Comparison of ENCODE assay signal across 1 cellular context in the genomic region with DNA sequence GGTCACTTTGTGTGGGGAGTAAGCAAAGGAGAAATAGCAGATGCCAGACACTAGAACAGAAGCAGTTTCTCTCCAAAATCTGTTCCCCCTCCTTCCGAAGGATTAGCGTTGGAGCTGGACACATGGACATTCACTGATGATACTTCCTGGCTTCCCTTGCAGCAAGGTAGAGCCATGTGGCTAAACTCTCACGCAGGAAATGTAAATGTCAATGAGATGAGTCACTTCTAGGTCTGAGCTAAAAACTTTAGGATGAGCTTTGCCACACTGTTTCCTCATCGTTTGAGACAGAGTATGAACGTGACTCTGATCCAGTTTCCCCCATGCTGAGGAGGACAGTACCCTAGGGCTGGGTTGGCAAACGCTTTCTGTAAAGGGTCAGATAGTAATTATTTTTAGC.
TF ChIP-seq lines count a peak whose summit lies in the region.

No MANE protein-coding gene starts in this region.

TF ChIP-seq in GM23338, 12 proteins besides CTCF, POLR2A, EP300 and RAD21 (continued from another document):
- TF ChIP-seq, protein P1, sequence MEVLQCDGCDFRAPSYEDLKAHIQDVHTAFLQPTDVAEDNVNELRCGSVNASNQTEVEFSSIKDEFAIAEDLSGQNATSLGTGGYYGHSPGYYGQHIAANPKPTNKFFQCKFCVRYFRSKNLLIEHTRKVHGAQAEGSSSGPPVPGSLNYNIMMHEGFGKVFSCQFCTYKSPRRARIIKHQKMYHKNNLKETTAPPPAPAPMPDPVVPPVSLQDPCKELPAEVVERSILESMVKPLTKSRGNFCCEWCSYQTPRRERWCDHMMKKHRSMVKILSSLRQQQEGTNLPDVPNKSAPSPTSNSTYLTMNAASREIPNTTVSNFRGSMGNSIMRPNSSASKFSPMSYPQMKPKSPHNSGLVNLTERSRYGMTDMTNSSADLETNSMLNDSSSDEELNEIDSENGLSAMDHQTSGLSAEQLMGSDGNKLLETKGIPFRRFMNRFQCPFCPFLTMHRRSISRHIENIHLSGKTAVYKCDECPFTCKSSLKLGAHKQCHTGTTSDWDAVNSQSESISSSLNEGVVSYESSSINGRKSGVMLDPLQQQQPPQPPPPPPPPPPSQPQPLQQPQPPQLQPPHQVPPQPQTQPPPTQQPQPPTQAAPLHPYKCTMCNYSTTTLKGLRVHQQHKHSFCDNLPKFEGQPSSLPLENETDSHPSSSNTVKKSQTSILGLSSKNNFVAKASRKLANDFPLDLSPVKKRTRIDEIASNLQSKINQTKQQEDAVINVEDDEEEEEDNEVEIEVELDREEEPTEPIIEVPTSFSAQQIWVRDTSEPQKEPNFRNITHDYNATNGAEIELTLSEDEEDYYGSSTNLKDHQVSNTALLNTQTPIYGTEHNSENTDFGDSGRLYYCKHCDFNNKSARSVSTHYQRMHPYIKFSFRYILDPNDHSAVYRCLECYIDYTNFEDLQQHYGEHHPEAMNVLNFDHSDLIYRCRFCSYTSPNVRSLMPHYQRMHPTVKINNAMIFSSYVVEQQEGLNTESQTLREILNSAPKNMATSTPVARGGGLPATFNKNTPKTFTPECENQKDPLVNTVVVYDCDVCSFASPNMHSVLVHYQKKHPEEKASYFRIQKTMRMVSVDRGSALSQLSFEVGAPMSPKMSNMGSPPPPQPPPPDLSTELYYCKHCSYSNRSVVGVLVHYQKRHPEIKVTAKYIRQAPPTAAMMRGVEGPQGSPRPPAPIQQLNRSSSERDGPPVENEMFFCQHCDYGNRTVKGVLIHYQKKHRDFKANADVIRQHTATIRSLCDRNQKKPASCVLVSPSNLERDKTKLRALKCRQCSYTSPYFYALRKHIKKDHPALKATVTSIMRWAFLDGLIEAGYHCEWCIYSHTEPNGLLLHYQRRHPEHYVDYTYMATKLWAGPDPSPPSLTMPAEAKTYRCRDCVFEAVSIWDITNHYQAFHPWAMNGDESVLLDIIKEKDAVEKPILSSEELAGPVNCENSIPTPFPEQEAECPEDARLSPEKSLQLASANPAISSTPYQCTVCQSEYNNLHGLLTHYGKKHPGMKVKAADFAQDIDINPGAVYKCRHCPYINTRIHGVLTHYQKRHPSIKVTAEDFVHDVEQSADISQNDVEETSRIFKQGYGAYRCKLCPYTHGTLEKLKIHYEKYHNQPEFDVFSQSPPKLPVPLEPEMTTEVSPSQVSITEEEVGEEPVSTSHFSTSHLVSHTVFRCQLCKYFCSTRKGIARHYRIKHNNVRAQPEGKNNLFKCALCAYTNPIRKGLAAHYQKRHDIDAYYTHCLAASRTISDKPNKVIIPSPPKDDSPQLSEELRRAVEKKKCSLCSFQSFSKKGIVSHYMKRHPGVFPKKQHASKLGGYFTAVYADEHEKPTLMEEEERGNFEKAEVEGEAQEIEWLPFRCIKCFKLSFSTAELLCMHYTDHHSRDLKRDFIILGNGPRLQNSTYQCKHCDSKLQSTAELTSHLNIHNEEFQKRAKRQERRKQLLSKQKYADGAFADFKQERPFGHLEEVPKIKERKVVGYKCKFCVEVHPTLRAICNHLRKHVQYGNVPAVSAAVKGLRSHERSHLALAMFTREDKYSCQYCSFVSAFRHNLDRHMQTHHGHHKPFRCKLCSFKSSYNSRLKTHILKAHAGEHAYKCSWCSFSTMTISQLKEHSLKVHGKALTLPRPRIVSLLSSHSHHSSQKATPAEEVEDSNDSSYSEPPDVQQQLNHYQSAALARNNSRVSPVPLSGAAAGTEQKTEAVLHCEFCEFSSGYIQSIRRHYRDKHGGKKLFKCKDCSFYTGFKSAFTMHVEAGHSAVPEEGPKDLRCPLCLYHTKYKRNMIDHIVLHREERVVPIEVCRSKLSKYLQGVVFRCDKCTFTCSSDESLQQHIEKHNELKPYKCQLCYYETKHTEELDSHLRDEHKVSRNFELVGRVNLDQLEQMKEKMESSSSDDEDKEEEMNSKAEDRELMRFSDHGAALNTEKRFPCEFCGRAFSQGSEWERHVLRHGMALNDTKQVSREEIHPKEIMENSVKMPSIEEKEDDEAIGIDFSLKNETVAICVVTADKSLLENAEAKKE (CRISPR knock-in tag; IDR thresholded peaks at IDR 0.05), result no peak
- TF ChIP-seq EZH2 (IDR thresholded peaks at IDR 0.05; ENCODE audit: low read depth, unreplicated experiment) (no peak), POLR2AphosphoS5 (IDR thresholded peaks at IDR 0.05; ENCODE audit: low read depth) (no peak), JUNB (IDR thresholded peaks at IDR 0.05; ENCODE audit: unreplicated experiment) (no peak)
- TF ChIP-seq, protein P2, sequence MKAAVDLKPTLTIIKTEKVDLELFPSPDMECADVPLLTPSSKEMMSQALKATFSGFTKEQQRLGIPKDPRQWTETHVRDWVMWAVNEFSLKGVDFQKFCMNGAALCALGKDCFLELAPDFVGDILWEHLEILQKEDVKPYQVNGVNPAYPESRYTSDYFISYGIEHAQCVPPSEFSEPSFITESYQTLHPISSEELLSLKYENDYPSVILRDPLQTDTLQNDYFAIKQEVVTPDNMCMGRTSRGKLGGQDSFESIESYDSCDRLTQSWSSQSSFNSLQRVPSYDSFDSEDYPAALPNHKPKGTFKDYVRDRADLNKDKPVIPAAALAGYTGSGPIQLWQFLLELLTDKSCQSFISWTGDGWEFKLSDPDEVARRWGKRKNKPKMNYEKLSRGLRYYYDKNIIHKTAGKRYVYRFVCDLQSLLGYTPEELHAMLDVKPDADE (IDR thresholded peaks at IDR 0.05), result no peak
TF ChIP-seq in GM23338: peak in this region for 0.
